In the genomic region with DNA sequence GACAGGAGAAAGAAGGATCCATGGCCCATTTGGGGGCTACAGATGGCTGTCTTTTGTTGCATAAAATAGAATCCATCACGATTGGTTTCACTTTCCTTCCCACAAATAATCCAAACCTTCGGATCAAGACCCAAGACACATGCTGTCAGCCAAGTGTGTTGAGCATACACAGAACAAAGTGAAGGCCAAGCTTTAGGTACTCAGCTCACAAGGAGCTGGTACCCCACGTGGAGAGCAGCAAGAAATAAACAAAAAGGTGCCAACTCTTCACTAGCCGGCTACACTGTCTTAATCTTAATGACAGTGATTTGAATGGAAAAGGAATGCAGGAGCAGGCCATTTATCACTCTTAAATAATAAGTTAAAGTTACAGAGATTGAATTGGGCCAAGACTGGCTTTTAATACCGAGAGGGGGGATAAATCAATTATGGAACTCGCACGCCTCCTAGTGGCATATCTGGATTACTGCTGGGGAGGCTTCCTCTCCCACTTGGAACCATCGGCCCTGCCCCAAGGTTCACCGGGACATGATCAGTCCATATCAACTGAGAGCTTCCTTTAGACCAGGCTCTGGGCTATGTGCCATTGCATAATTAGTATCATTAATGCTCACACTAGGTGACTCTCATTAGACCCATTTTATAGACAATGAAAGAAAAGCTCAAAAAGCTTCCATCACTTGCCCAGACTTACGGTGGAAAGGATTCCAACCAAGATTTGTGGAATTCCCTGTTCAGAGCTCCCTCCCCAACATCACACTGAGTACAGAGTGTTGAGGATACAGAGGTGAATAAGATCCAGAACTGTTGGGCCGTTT, we compare ENCODE assay signal across 8 cellular contexts.
A peak's percentile ranks its signal among the peaks of the same experiment; 100 is the strongest.
DNase-seq lines count a peak whose midpoint lies in the region; ATAC-seq and TF ChIP-seq lines count a peak whose summit lies in the region.

No MANE protein-coding gene starts in this region.

- CTCF ChIA-PET in RWPE1 (lab: Yijun Ruan, JAX) = interaction anchor here (0.6 to 2.1 kb wide), 27 partner anchors 9 to 1603 kb away, joined by 3 to 16 read pairs (median 3); no protein-coding TSS in a partner anchor

- no peak overlapping the region for H3K27ac ChIP-seq in RWPE1

- ATAC-seq in left lobe of liver = peak; percentile 99
- no peak for ATAC-seq in HG03108 (IDR thresholded peaks at IDR 0.05; ENCODE audit: unreplicated experiment)

- no peak overlapping the region for H3K4me3 ChIP-seq in AG10803 (ENCODE audit: low read length)

- POLR2A ChIA-PET in RWPE1 (lab: Yijun Ruan, JAX; ENCODE audit: low non-redundant PET) = no interaction called here

- DNase-seq in AG10803 (ENCODE audit: low read depth) (peak; percentile 56), GM13977 (ENCODE audit: low spot score) (peak; percentile 67), HuH-7 (ENCODE audit: low spot score) (peak; percentile 58), RWPE1 (ENCODE audit: low spot score) (peak; percentile 94), cerebellar cortex (ENCODE audit: low spot score) (peak; percentile 32), left lobe of liver (ENCODE audit: low spot score) (peak; percentile 59)
- DNase-seq in stimulated activated CD4-positive, alpha-beta T cell treated with anti-CD3 and anti-CD28 coated beads, TNF-alpha, amount 100 ng/mL, for 48 hours (ENCODE audit: low read depth in 3 of 3) = peak; percentile 1 to 15 (median 9)

- in situ Hi-C loops in GM13977 (cut with MboI; ENCODE audit: low pct_unique_long_range_greater_than_20kb, low sequenced_read_pairs, unreplicated experiment) = loop anchor here (25.0 kb wide), 1 partner anchor 199 kb away; no protein-coding TSS in a partner anchor

- peak; percentile 90 for TF ChIP-seq CTCF in AG10803 (conservative IDR thresholded peaks at IDR 0.05; ENCODE audit: low read length)
- peak; percentile 82 for TF ChIP-seq CTCF in GM13977 (IDR thresholded peaks at IDR 0.05; ENCODE audit: extremely low read depth, insufficient read depth, missing control alignments)
- TF ChIP-seq CTCF in RWPE1 (conservative IDR thresholded peaks at IDR 0.05; ENCODE audit: low read depth) = peak; percentile 99

Comparison
In these comparisons a context has a peak if more than half of its experiments do, and no peak if none do; other contexts are left out.
1. DNase-seq: peak in every context shown above with its lines; median percentile 94 in RWPE1; 67 in GM13977; 59 in left lobe of liver; 58 in HuH-7; 56 in AG10803; 32 in cerebellar cortex; 9 in stimulated activated CD4-positive, alpha-beta T cell treated with anti-CD3 and anti-CD28 coated beads, TNF-alpha, amount 100 ng/mL, for 48 hours.